1 cellular context compared by ENCODE assay signal in genomic region chr10:99519690-99520039, GRCh38.
TF ChIP-seq lines count a peak whose summit lies in the region.

No MANE protein-coding gene starts in this region.

TF ChIP-seq in WTC11, 78 proteins besides CTCF, POLR2A, EP300 and RAD21:
- TF ChIP-seq AFF4 (CRISPR knock-in tag; IDR thresholded peaks at IDR 0.05; ENCODE audit: borderline replicate concordance), result no peak
- no peak for TF ChIP-seq ZBTB21 (CRISPR knock-in tag; IDR thresholded peaks at IDR 0.05; ENCODE audit: borderline replicate concordance)
- no peak for TF ChIP-seq ESRRA (CRISPR knock-in tag; IDR thresholded peaks at IDR 0.05; ENCODE audit: borderline replicate concordance)
- TF ChIP-seq CBFB (CRISPR knock-in tag; IDR thresholded peaks at IDR 0.05; ENCODE audit: low read depth), result no peak
